40 cellular contexts compared by ENCODE assay signal in genomic region chr4:68434277-68434676, GRCh38. TPM values are rescaled to one million over a fixed set of nuclear protein-coding genes. Genes with fewer than 3 reads are reported as not detected.
DNase-seq lines count a peak whose midpoint lies in the region; ATAC-seq, FAIRE-seq and TF ChIP-seq lines count a peak whose summit lies in the region.
"Had no signal": no experiment of that assay in that cellular context is flagged by ENCODE, and none has a peak within 500 bp of the region (broad histone marks: within the 10 kb centered on the region; RNA-seq: fewer than 3 reads in every experiment).

No MANE protein-coding gene starts in this region.

- no peak overlapping the region for H3K18ac ChIP-seq in IMR-90 (ENCODE audit: low read depth, low read length)

- DNase-seq in HepG2 (ENCODE audit: low spot score) (no peak), right lobe of liver (no peak), IMR-90 (no peak), epithelial cell of prostate (ENCODE audit: low read depth, low spot score) (no peak), left ventricle myocardium superior (no peak)
- DNase-seq: 8988T; ACHN; AML-193; BE2C; C1 segment of cervical spinal cord; Caco-2; Calu3; CD4-positive, alpha-beta memory T cell; CD4-positive, alpha-beta T cell; CD4-positive, CD25-positive, alpha-beta regulatory T cell; CD8-positive, alpha-beta memory T cell; CD8-positive, alpha-beta T cell; COR-L47; DMS 273 treated with DMSO at 0.1 percent for 48 hours; DMS153; DMS53; DMS79; DMS79 treated with DMSO at 0.1 percent for 48 hours; DND-41; EL had no signal

- 0 out of 5 replicates have a peak, but pooled peaks cover 0 to 7% of the 10 kb centered on the region in 2 experiments for H3K27me3 ChIP-seq in HepG2 (ENCODE audit: control insufficient read depth in 1 of 2, insufficient read depth in 2 of 2, low read length in 2 of 2)
- H3K27me3 ChIP-seq in right lobe of liver = no peaks in the 10 kb centered on the region
- H3K27me3 ChIP-seq in IMR-90 (ENCODE audit: control insufficient read depth, insufficient read depth, low read length) = no peaks in the 10 kb centered on the region
- H3K27me3 ChIP-seq: BE2C; BLaER1; BLaER1 treated with 17β-estradiol and CSF1 and Interleukin-3, amounts not matched to agents 10 nM and 100 nM had no signal

- 30% methylated on average over 1 of the region's 1 CpG for WGBS in HepG2 (ENCODE audit: low lambda C conversion rate)
- 53% methylated on average over 1 of the region's 1 CpG for WGBS in right lobe of liver (ENCODE audit: insufficient coverage, low coverage, low lambda C conversion rate, missing lambda C conversion rate)
- no CpG with 5 or more reads among the region's 1 CpG for WGBS in IMR-90 (ENCODE audit: extremely low coverage in 2 of 2, insufficient read length in 1 of 2), 2 experiments

- no peak overlapping the region for H2AK9ac ChIP-seq in IMR-90 (replicated peaks; ENCODE audit: low read depth, low read length, poor library complexity)

- H3K9me1 ChIP-seq in IMR-90 (ENCODE audit: insufficient read depth, low read length) = no peaks in the 10 kb centered on the region

- no peak overlapping the region for H2AK5ac ChIP-seq in IMR-90 (ENCODE audit: low read depth, low read length)

- BruUV-seq in HepG2 (replicated peaks; lab: Mats Ljungman, UMichigan) (no TSS peak), IMR-90 (replicated peaks; lab: Mats Ljungman, UMichigan) (no TSS peak)

- H3K27ac ChIP-seq in HepG2 (ENCODE audit: extremely low read length, insufficient read depth, low read length) (no peak overlapping the region), right lobe of liver (no peak overlapping the region), IMR-90 (ENCODE audit: insufficient read depth, low read length) (no peak overlapping the region), epithelial cell of prostate (peak overlapping the region; percentile 37)
- H3K27ac ChIP-seq: 22Rv1; A549; BLaER1; BLaER1 treated with 17β-estradiol and CSF1 and Interleukin-3, amounts not matched to agents 10 nM and 100 nM; C4-2B had no signal

- TF ChIP-seq POLR2A in HepG2 (IDR thresholded peaks at IDR 0.05; ENCODE audit: insufficient read depth in 1 of 2, low read depth in 2 of 2, low read length in 2 of 2) (no peak), right lobe of liver (IDR thresholded peaks at IDR 0.05) (no peak), IMR-90 (IDR thresholded peaks at IDR 0.05; ENCODE audit: low read depth, low read length) (no peak)

- no peak overlapping the region for H3K4ac ChIP-seq in IMR-90 (ENCODE audit: low read depth, low read length)

- H4K91ac ChIP-seq in IMR-90 (ENCODE audit: insufficient read depth, low read depth, low read length) = no peak overlapping the region

- H2BK15ac ChIP-seq in IMR-90 (ENCODE audit: low read depth, low read length) = no peak overlapping the region

- no peak overlapping the region for H2BK20ac ChIP-seq in IMR-90 (ENCODE audit: low read depth, low read length)

- TF ChIP-seq EP300 in HepG2 (IDR thresholded peaks at IDR 0.05; ENCODE audit: low read depth in 2 of 2, low read length in 2 of 2) (no peak), HepG2 (CRISPR knock-in tag; IDR thresholded peaks at IDR 0.05; ENCODE audit: borderline replicate concordance) (no peak)

- intact Hi-C loops in HepG2 (cut with micrococcal nuclease; ENCODE audit: unreplicated experiment) (no loop called here), right lobe of liver (cut with DNase I) (no loop called here), IMR-90 (cut with micrococcal nuclease) (no loop called here), left ventricle myocardium superior (cut with micrococcal nuclease) (no loop called here)

- dilution Hi-C loops in IMR-90 (cut with HindIII; ENCODE audit: low sequenced_read_pairs, unreplicated experiment) = no loop called here

- no peak overlapping the region for H4K8ac ChIP-seq in IMR-90 (ENCODE audit: low read depth in 2 of 2, low read length in 2 of 2)

- H3K4me3 ChIP-seq in HepG2 (replicated peaks in 1 of 3; ENCODE audit: insufficient read depth in 1 of 3, low read depth in 2 of 3, low read length in 3 of 3) = no peak overlapping the region
- H3K4me3 ChIP-seq in right lobe of liver = no peak overlapping the region
- H3K4me3 ChIP-seq in IMR-90 (ENCODE audit: insufficient read depth, low read depth, low read length) = no peak overlapping the region
- H3K4me3 ChIP-seq: A549; BLaER1; BLaER1 treated with 17β-estradiol and CSF1 and Interleukin-3, amounts not matched to agents 10 nM and 100 nM had no signal

- no peak overlapping the region for H2BK120ac ChIP-seq in IMR-90 (ENCODE audit: low read depth, low read length)

- CTCF ChIA-PET in HepG2 (lab: Yijun Ruan, JAX; ENCODE audit: low intra/inter-chr PET ratio, low total read pairs) = no interaction called here
- CTCF ChIA-PET in IMR-90 (lab: Yijun Ruan, JAX) = no interaction called here

- in situ Hi-C loops in HepG2 (cut with HindIII; ENCODE audit: extremely low pct_ligation_motif_present, low pct_unique_long_range_greater_than_20kb) (no loop called here), IMR-90 (cut with MboI; ENCODE audit: low sequenced_read_pairs) (no loop called here)

- ATAC-seq in HepG2 = no peak
- ATAC-seq in right lobe of liver = no peak
- no peak for ATAC-seq in IMR-90 (ENCODE audit: low read depth)
- ATAC-seq in HG03378 (IDR thresholded peaks at IDR 0.05; ENCODE audit: unreplicated experiment) = no peak
- ATAC-seq in left ventricle myocardium superior = no peak
- ATAC-seq: A549; CD8-positive, alpha-beta T cell had no signal

- H3K9me3 ChIP-seq in HepG2 (ENCODE audit: low read length) = no peaks in the 10 kb centered on the region
- no peaks in the 10 kb centered on the region for H3K9me3 ChIP-seq in right lobe of liver
- H3K9me3 ChIP-seq in IMR-90 (ENCODE audit: control insufficient read depth, insufficient read depth, low read length) = no peaks in the 10 kb centered on the region
- H3K9me3 ChIP-seq: A549, BE2C, BLaER1, Caco-2 had no signal

- H3K23ac ChIP-seq in IMR-90 (ENCODE audit: low read depth, low read length) = no peak overlapping the region

- H3K4me2 ChIP-seq in HepG2 (ENCODE audit: low read depth, low read length) (no peak overlapping the region), IMR-90 (ENCODE audit: low read depth, low read length) (no peak overlapping the region)
- H3K4me2 ChIP-seq: A549; BLaER1; BLaER1 treated with 17β-estradiol and CSF1 and Interleukin-3, amounts not matched to agents 10 nM and 100 nM had no signal

- H3K79me2 ChIP-seq in HepG2 (ENCODE audit: insufficient read depth, low read length) = no peaks in the 10 kb centered on the region

- TF ChIP-seq RAD21 in HepG2 (CRISPR knock-in tag; IDR thresholded peaks at IDR 0.05) = no peak
- no peak for TF ChIP-seq RAD21 in IMR-90 (IDR thresholded peaks at IDR 0.05; ENCODE audit: low read length)

- no peak for FAIRE-seq in HepG2 (lab: Jason Lieb, UNC)
- FAIRE-seq: A204.1, A549, D721Med had no signal

- H2AFZ ChIP-seq in HepG2 (ENCODE audit: low read length) (no peak overlapping the region), IMR-90 (replicated peaks; ENCODE audit: low read length, poor library complexity) (no peak overlapping the region)

- H3K14ac ChIP-seq in IMR-90 (replicated peaks; ENCODE audit: low read depth, low read length) = no peak overlapping the region

- no peaks in the 10 kb centered on the region for H3K79me1 ChIP-seq in IMR-90 (ENCODE audit: low read depth in 1 of 2, low read length in 2 of 2)

- no peaks in the 10 kb centered on the region for H3K4me1 ChIP-seq in HepG2 (ENCODE audit: insufficient read depth, low read length)
- no peaks in the 10 kb centered on the region for H3K4me1 ChIP-seq in right lobe of liver
- H3K4me1 ChIP-seq in IMR-90 (ENCODE audit: control insufficient read depth, insufficient read depth, low read length) = no peaks in the 10 kb centered on the region
- H3K4me1 ChIP-seq: A549, BE2C, Caco-2 had no signal

- no peak overlapping the region for H3K56ac ChIP-seq in IMR-90 (ENCODE audit: extremely low read depth, insufficient read depth, low read length)

- no peak overlapping the region for H3K9ac ChIP-seq in HepG2 (ENCODE audit: insufficient read depth, low read depth, low read length)
- H3K9ac ChIP-seq in IMR-90 (ENCODE audit: low read depth, low read length) = no peak overlapping the region
- H3K9ac ChIP-seq: BLaER1; BLaER1 treated with 17β-estradiol and CSF1 and Interleukin-3, amounts not matched to agents 10 nM and 100 nM had no signal

- no peaks in the 10 kb centered on the region for H4K20me1 ChIP-seq in HepG2 (ENCODE audit: insufficient read depth, low read length)
- no peaks in the 10 kb centered on the region for H4K20me1 ChIP-seq in IMR-90 (ENCODE audit: insufficient read depth, low read length)
- H4K20me1 ChIP-seq: BLaER1; BLaER1 treated with 17β-estradiol and CSF1 and Interleukin-3, amounts not matched to agents 10 nM and 100 nM had no signal

- no peak overlapping the region for H2BK5ac ChIP-seq in IMR-90 (ENCODE audit: low read depth, low read length, poor library complexity, severe bottlenecking)

- TF ChIP-seq CTCF in HepG2 (CRISPR knock-in tag; IDR thresholded peaks at IDR 0.05) (no peak), right lobe of liver (IDR thresholded peaks at IDR 0.05) (no peak), IMR-90 (conservative IDR thresholded peaks at IDR 0.05; ENCODE audit: low read depth, low read length) (no peak)

- POLR2A ChIA-PET in HepG2 (lab: Yijun Ruan, JAX) (no interaction called here), IMR-90 (lab: Charles Lee; ENCODE audit: unreplicated experiment) (no interaction called here)

- H3K36me3 ChIP-seq in HepG2 (replicated peaks in 1 of 2; ENCODE audit: control insufficient read depth in 1 of 2, insufficient read depth in 2 of 2, low read length in 2 of 2) (no peaks in the 10 kb centered on the region), right lobe of liver (no peaks in the 10 kb centered on the region), IMR-90 (ENCODE audit: control insufficient read depth, insufficient read depth, low read length) (no peaks in the 10 kb centered on the region)
- H3K36me3 ChIP-seq: BE2C; BLaER1; BLaER1 treated with 17β-estradiol and CSF1 and Interleukin-3, amounts not matched to agents 10 nM and 100 nM had no signal

- H4K5ac ChIP-seq in IMR-90 (ENCODE audit: low read depth, low read length) = no peak overlapping the region

RNA-seq across cellular contexts. Expression of gene TMPRSS11E, which starts 13.0 kb away (rescaled TPM):
- total RNA-seq in HepG2 (2016; rRNA removed; fragmentation: Illumina TruSeq; extraction: Trizol) = not detected in 2 replicates
- not detected in 2 replicates for total RNA-seq in HepG2 (2016; cell fraction: cytosol; rRNA removed; fragmentation: Illumina TruSeq; extraction: Trizol; ENCODE audit: low read depth)
- not detected in 2 replicates for total RNA-seq in HepG2 (2016; cell fraction: insoluble cytoplasmic fraction; rRNA removed; fragmentation: Illumina TruSeq; extraction: Trizol)
- not detected in 2 replicates for total RNA-seq in HepG2 (2016; cell fraction: membrane; rRNA removed; fragmentation: Illumina TruSeq; extraction: Trizol)
- total RNA-seq in HepG2 (2016; cell fraction: nucleus; rRNA removed; fragmentation: Illumina TruSeq; extraction: Trizol) = not detected in 2 replicates
- polyA plus RNA-seq in HepG2 (2011; rRNA removed) = not detected in 2 replicates
- polyA plus RNA-seq in HepG2 (2011; cell fraction: cytosol; rRNA removed) = not detected in 2 replicates
- not detected in 2 replicates for polyA plus RNA-seq in HepG2 (2011; cell fraction: nucleus; rRNA removed)
- not detected in 2 replicates for polyA plus RNA-seq in HepG2 (2012)
- not detected in 2 replicates for polyA plus RNA-seq in HepG2 (2016; cell fraction: cytosol; fragmentation: Illumina TruSeq; extraction: Trizol; ENCODE audit: low read depth)
- polyA plus RNA-seq in HepG2 (2016; cell fraction: insoluble cytoplasmic fraction; fragmentation: Illumina TruSeq; extraction: Trizol; ENCODE audit: low read depth) = not detected in 2 replicates
- polyA plus RNA-seq in HepG2 (2016; cell fraction: membrane; fragmentation: Illumina TruSeq; extraction: Trizol; ENCODE audit: low read depth) = not detected in 2 replicates
- polyA plus RNA-seq in HepG2 (2016; cell fraction: nucleus; fragmentation: Illumina TruSeq; extraction: Trizol; ENCODE audit: insufficient read depth, low read depth) = not detected in 2 replicates
- polyA minus RNA-seq in HepG2 (2011; rRNA and poly(A)+ RNA removed; ENCODE audit: low replicate concordance) = not detected in 2 replicates
- polyA minus RNA-seq in HepG2 (2011; cell fraction: cytosol; rRNA and poly(A)+ RNA removed) = not detected in 2 replicates
- not detected in 2 replicates for polyA minus RNA-seq in HepG2 (2011; cell fraction: nucleus; rRNA and poly(A)+ RNA removed)
- not detected for total RNA-seq in right lobe of liver
- not detected in 2 replicates for total RNA-seq in IMR-90 (2012; rRNA removed)
- polyA plus RNA-seq in IMR-90 (2012; rRNA removed) = not detected in 2 replicates
- polyA plus RNA-seq in IMR-90 (2012; cell fraction: cytosol; rRNA removed) = not detected in 2 replicates
- polyA plus RNA-seq in IMR-90 (2012; cell fraction: nucleus; rRNA removed; ENCODE audit: low replicate concordance) = not detected in 2 replicates
- not detected for total RNA-seq in left ventricle myocardium superior
- total RNA-seq: A172; A673; B cell; Caco-2; Calu3; CD4-positive, alpha-beta memory T cell; CD4-positive, alpha-beta T cell; CD4-positive, CD25-positive, alpha-beta regulatory T cell; CD8-positive, alpha-beta T cell; Daoy had no signal
- polyA plus RNA-seq: A549; AG04450; BJ; CD14-positive monocyte; CD8-positive, alpha-beta memory T cell had no signal
